7 cellular contexts compared by ENCODE assay signal in genomic region chr1:148302586-148303364, GRCh38.
A peak's percentile ranks its signal among the peaks of the same experiment; 100 is the strongest.
DNase-seq lines count a peak whose midpoint lies in the region; ATAC-seq and TF ChIP-seq lines count a peak whose summit lies in the region.
"Not testable (repeated sequence)": the region's sequence is repeated elsewhere in the genome, so short reads cannot be mapped to it uniquely, and the experiment has no call there.

No MANE protein-coding gene starts in this region.

- peaks cover 12% of the 10 kb centered on the region for H3K9me3 ChIP-seq in WERI-Rb-1 (ENCODE audit: severe bottlenecking)
- H3K9me3 ChIP-seq in fibroblast of lung (ENCODE audit: control insufficient read depth, insufficient read depth, low read depth, low read length); mucosa of rectum (ENCODE audit: control insufficient read depth in 2 of 2, low read length in 2 of 2): not testable (repeated sequence)

- H4K20me1 ChIP-seq in fibroblast of lung (ENCODE audit: control insufficient read depth, extremely low read depth, insufficient read depth, low read length) = not testable (repeated sequence)

- peak overlapping the region; percentile 23 for H3K9ac ChIP-seq in fibroblast of lung (ENCODE audit: insufficient read depth, low read length)
- peak overlapping the region in 1 of 2 donors; percentile 12 for H3K9ac ChIP-seq in mucosa of rectum (ENCODE audit: low read depth in 1 of 2, low read length in 2 of 2)

- not testable (repeated sequence) for H3K27me3 ChIP-seq in WERI-Rb-1 (ENCODE audit: insufficient read depth, low read depth, severe bottlenecking); fibroblast of lung (ENCODE audit: control insufficient read depth, insufficient read depth, low read length)
- H3K27me3 ChIP-seq in mucosa of rectum (ENCODE audit: control insufficient read depth in 2 of 2, insufficient read depth in 2 of 2, low read length in 2 of 2) = peaks cover 15 to 19% of the 10 kb centered on the region in 2 donors

- not testable (repeated sequence) for H3K4me1 ChIP-seq in fibroblast of lung (ENCODE audit: control insufficient read depth, extremely low read depth, insufficient read depth, low read length); mucosa of rectum (ENCODE audit: control insufficient read depth in 2 of 2, insufficient read depth in 2 of 2, low read length in 2 of 2)

- H3K79me2 ChIP-seq in fibroblast of lung (ENCODE audit: control insufficient read depth, insufficient read depth, low read length) = not testable (repeated sequence)

- not testable (repeated sequence) for H3K4me3 ChIP-seq in WERI-Rb-1 (ENCODE audit: low read depth, low read length)
- H3K4me3 ChIP-seq in fibroblast of lung (replicated peaks in 1 of 4; ENCODE audit: control extremely low read depth in 1 of 4, insufficient read depth in 1 of 4, low read depth in 3 of 4, low read length in 4 of 4) = peak overlapping the region; percentile 44 to 55 (median 52)
- H3K4me3 ChIP-seq in mucosa of rectum (ENCODE audit: low read length in 2 of 2) = peak overlapping the region; percentile 54 to 58

- TF ChIP-seq CTCF in WERI-Rb-1 (IDR thresholded peaks at IDR 0.05; ENCODE audit: low read depth, low read length); fibroblast of lung (conservative IDR thresholded peaks at IDR 0.05 in 1 of 2, IDR thresholded peaks at IDR 0.05 in 1 of 2; ENCODE audit: low read depth in 1 of 2, low read length in 2 of 2): not testable (repeated sequence)

- not testable (repeated sequence) for H3K36me3 ChIP-seq in WERI-Rb-1; fibroblast of lung (ENCODE audit: control insufficient read depth, insufficient read depth, low read length); mucosa of rectum (ENCODE audit: control insufficient read depth in 2 of 2, insufficient read depth in 2 of 2, low read length in 2 of 2)

- H2AFZ ChIP-seq in fibroblast of lung (ENCODE audit: low read length) = not testable (repeated sequence)

- DNase-seq in WERI-Rb-1 = peak; percentile 76
- peak; percentile 66 for DNase-seq in activated naive CD4-positive, alpha-beta T cell treated with anti-CD3 and anti-CD28 coated beads, Interleukin-2, amount 50 U/mL, for 16 hours
- DNase-seq in fibroblast of lung (ENCODE audit: low read depth in 2 of 2) = not testable (repeated sequence)
- DNase-seq in stimulated activated CD4-positive, alpha-beta T cell treated with anti-CD3 and anti-CD28 coated beads, Interleukin-2, amount 100 ng/mL, for 48 hours = peak; percentile 76 to 77

- H3K4me2 ChIP-seq in fibroblast of lung (ENCODE audit: extremely low read depth, insufficient read depth, low read length) = peak overlapping the region; percentile 64

- peak; percentile 74 for ATAC-seq in GM19452 (IDR thresholded peaks at IDR 0.05; ENCODE audit: unreplicated experiment)
- peak; percentile 75 for ATAC-seq in HG03175 (IDR thresholded peaks at IDR 0.05; ENCODE audit: unreplicated experiment)

- H3K27ac ChIP-seq in WERI-Rb-1; fibroblast of lung (ENCODE audit: insufficient read depth, low read length); mucosa of rectum (ENCODE audit: low read depth in 2 of 2, low read length in 2 of 2): not testable (repeated sequence)
